Comparison of ENCODE assay signal across 9 cellular contexts in the genomic region with DNA sequence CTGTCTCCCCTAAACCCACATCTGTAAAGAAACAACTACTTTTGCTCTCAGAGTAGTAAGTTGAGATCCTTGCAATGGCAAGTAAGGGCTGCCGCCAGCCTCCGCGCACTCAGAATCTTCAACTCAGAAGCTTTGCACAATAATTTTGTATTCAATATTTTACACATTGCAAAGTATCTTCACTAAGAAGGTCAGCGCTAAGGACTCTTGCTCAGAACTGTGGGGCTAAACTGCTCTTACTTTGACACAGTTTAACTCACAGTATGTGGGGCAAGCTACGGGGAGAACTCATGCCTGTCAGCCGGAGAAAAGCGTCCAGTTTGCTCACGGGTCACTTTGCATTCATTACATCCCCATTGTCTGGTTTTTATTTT. TPM values are rescaled to one million over a fixed set of nuclear protein-coding genes. Genes with fewer than 3 reads are reported as not detected.
DNase-seq lines count a peak whose midpoint lies in the region; ATAC-seq and TF ChIP-seq lines count a peak whose summit lies in the region.
"Had no signal": no experiment of that assay in that cellular context is flagged by ENCODE, and none has a peak within 500 bp of the region (broad histone marks: within the 10 kb centered on the region; RNA-seq: fewer than 3 reads in every experiment).

No MANE protein-coding gene starts in this region.

- no peak overlapping the region for H2BK5ac ChIP-seq in neuronal stem cell (ENCODE audit: low read length)

- H4K91ac ChIP-seq in neuronal stem cell (ENCODE audit: low read depth, low read length, poor library complexity), result no peak overlapping the region

- H2AFZ ChIP-seq in neuronal stem cell (ENCODE audit: low read length), result peak overlapping the region; percentile 100

- H3K27ac ChIP-seq in CD8-positive, alpha-beta T cell (ENCODE audit: low read depth, low read length), result no peak overlapping the region
- H3K27ac ChIP-seq in Peyer's patch (peak overlapping the region in 3 of 4 donors; percentile 77 to 94 (median 91)), esophagus squamous epithelium (peak overlapping the region; percentile 85 to 100 (median 96)), neuronal stem cell (replicated peaks; ENCODE audit: low read length) (no peak overlapping the region)

- WGBS in esophagus squamous epithelium, 2 donors, result 17 to 21% methylated on average over 8 of the region's 8 CpGs
- no CpG with 5 or more reads among the region's 8 CpGs for WGBS in neuronal stem cell (ENCODE audit: extremely low coverage in 2 of 2, insufficient read length in 2 of 2, insufficient replicate concordance in 1 of 2), 2 donors

- peak overlapping the region; percentile 89 for H3K4me2 ChIP-seq in neuronal stem cell (ENCODE audit: insufficient read depth, low read length, poor library complexity, severe bottlenecking)

- no peaks in the 10 kb centered on the region for H3K9me3 Mint-ChIP-seq in CD8-positive, alpha-beta T cell

- no peak overlapping the region for H3K9ac ChIP-seq in neuronal stem cell (ENCODE audit: low read depth, low read length, poor library complexity)

- no peak overlapping the region for H2BK15ac ChIP-seq in neuronal stem cell (ENCODE audit: low read length)

- peak overlapping the region; percentile 89 for H3K4me3 Mint-ChIP-seq in CD8-positive, alpha-beta T cell

- no peak overlapping the region for H3K23ac ChIP-seq in neuronal stem cell (ENCODE audit: low read depth, low read length, poor library complexity)

- no peak overlapping the region for H3K4ac ChIP-seq in neuronal stem cell (ENCODE audit: low read length)

- no peak overlapping the region for H2BK120ac ChIP-seq in neuronal stem cell (ENCODE audit: low read depth, low read length)

- H2AK5ac ChIP-seq in neuronal stem cell (ENCODE audit: low read depth, low read length), result no peak overlapping the region

- H3K27ac Mint-ChIP-seq in CD8-positive, alpha-beta T cell, result peak overlapping the region; percentile 86

- no peaks in the 10 kb centered on the region for H3K9me3 ChIP-seq in CD8-positive, alpha-beta T cell (ENCODE audit: low read length)
- H3K9me3 ChIP-seq in Peyer's patch (no peaks in the 10 kb centered on the region), esophagus squamous epithelium (no peaks in the 10 kb centered on the region), neuronal stem cell (replicated peaks in 1 of 2; ENCODE audit: control insufficient read depth in 2 of 2, insufficient read depth in 1 of 2, low read depth in 1 of 2, low read length in 2 of 2) (peaks cover 0 to 3% of the 10 kb centered on the region in 2 donors)
- H3K9me3 ChIP-seq: mucosa of descending colon had no signal

- peaks cover 22% of the 10 kb centered on the region for H3K36me3 Mint-ChIP-seq in CD8-positive, alpha-beta T cell

- no peak overlapping the region for H4K8ac ChIP-seq in neuronal stem cell (ENCODE audit: low read depth, low read length)

- ATAC-seq in CD8-positive, alpha-beta T cell, result no peak
- ATAC-seq in GM21381 (IDR thresholded peaks at IDR 0.05; ENCODE audit: unreplicated experiment), result no peak

- H3K4me1 ChIP-seq in CD8-positive, alpha-beta T cell (ENCODE audit: insufficient read depth, low read length), result peaks cover 13% of the 10 kb centered on the region
- H3K4me1 ChIP-seq in Peyer's patch, result peaks cover 0 to 11% (median 1%) of the 10 kb centered on the region in 4 donors
- peaks cover 5 to 42% (median 18%) of the 10 kb centered on the region in 3 donors for H3K4me1 ChIP-seq in esophagus squamous epithelium
- H3K4me1 ChIP-seq in neuronal stem cell (ENCODE audit: control insufficient read depth in 2 of 2, insufficient read depth in 1 of 2, low read depth in 1 of 2, low read length in 2 of 2), result peaks cover 4 to 6% of the 10 kb centered on the region in 2 donors

- intact Hi-C loops in CD8-positive, alpha-beta T cell (cut with DNase I, micrococcal nuclease), result loop anchor here (2.0 to 10.0 kb wide), 12 partner anchors 27 to 1920 kb away; a partner anchor contains a TSS
- intact Hi-C loops in esophagus squamous epithelium (cut with DNase I), result no loop called here

- H3K27me3 ChIP-seq in CD8-positive, alpha-beta T cell (ENCODE audit: insufficient read depth, low read length), result no peaks in the 10 kb centered on the region
- H3K27me3 ChIP-seq in Peyer's patch (no peaks in the 10 kb centered on the region), esophagus squamous epithelium (no peaks in the 10 kb centered on the region), neuronal stem cell (ENCODE audit: control insufficient read depth in 3 of 3, insufficient read depth in 3 of 3, low read depth in 1 of 3, low read length in 3 of 3) (peaks cover 0 to 3% (median 0%) of the 10 kb centered on the region in 3 experiments)

- H3K4me3 ChIP-seq in CD8-positive, alpha-beta T cell (ENCODE audit: low read depth, low read length), result peak overlapping the region; percentile 69
- H3K4me3 ChIP-seq in Peyer's patch, result peak overlapping the region; percentile 79 to 99 (median 90)
- H3K4me3 ChIP-seq in esophagus squamous epithelium, result peak overlapping the region; percentile 86 to 100 (median 92)
- H3K4me3 ChIP-seq in neuronal stem cell (ENCODE audit: low read length in 2 of 2), result peak overlapping the region; percentile 82 to 94

- TF ChIP-seq CTCF in CD8-positive, alpha-beta T cell (IDR thresholded peaks at IDR 0.05), result no peak
- no peak for TF ChIP-seq CTCF in Peyer's patch (IDR thresholded peaks at IDR 0.05)
- peak in 1 of 6 experiments; percentile 2 for TF ChIP-seq CTCF in esophagus squamous epithelium (IDR thresholded peaks at IDR 0.05)

- no peak overlapping the region for H3K14ac ChIP-seq in neuronal stem cell (ENCODE audit: low read length)

- DNase-seq in CD8-positive, alpha-beta T cell, result no peak
- peak in 1 of 3 donors; percentile 46 for DNase-seq in Peyer's patch
- DNase-seq in esophagus squamous epithelium (lab: John Stamatoyannopoulos, UW), result no peak
- DNase-seq in neuronal stem cell (ENCODE audit: low spot score), result no peak
- DNase-seq in DMS 273 (lab: John Stamatoyannopoulos, UW; ENCODE audit: unreplicated experiment), result no peak
- DNase-seq in H4 (ENCODE audit: low spot score), result no peak
- DNase-seq in activated gamma-delta T cell (lab: John Stamatoyannopoulos, UW), result no peak

- H3K4me1 Mint-ChIP-seq in CD8-positive, alpha-beta T cell (ENCODE audit: low read depth), result peaks cover 19% of the 10 kb centered on the region

- POLR2A ChIA-PET in CD8-positive, alpha-beta T cell (lab: Charles Lee), result interaction anchor here (0.6 to 1.3 kb wide), 4 partner anchors 25 to 480 kb away, joined by 3 to 4 read pairs (median 3); no protein-coding TSS in a partner anchor

- no peaks in the 10 kb centered on the region for H3K36me3 ChIP-seq in CD8-positive, alpha-beta T cell (ENCODE audit: insufficient read depth, low read length)
- H3K36me3 ChIP-seq in Peyer's patch, result peaks cover 0 to 20% (median 0%) of the 10 kb centered on the region in 3 donors
- peaks cover 0 to 26% (median 13%) of the 10 kb centered on the region in 3 donors for H3K36me3 ChIP-seq in esophagus squamous epithelium
- peaks cover 11 to 18% of the 10 kb centered on the region in 2 donors for H3K36me3 ChIP-seq in neuronal stem cell (replicated peaks in 1 of 2; ENCODE audit: control insufficient read depth in 2 of 2, insufficient read depth in 2 of 2, low read length in 2 of 2)

- TF ChIP-seq POLR2A in Peyer's patch (IDR thresholded peaks at IDR 0.05) (no peak), esophagus squamous epithelium (IDR thresholded peaks at IDR 0.05) (no peak)

- H3K79me1 ChIP-seq in neuronal stem cell (ENCODE audit: low read depth, low read length), result no peaks in the 10 kb centered on the region

- no peaks in the 10 kb centered on the region for H3K27me3 Mint-ChIP-seq in CD8-positive, alpha-beta T cell (ENCODE audit: low read depth)

- H3K18ac ChIP-seq in neuronal stem cell (ENCODE audit: low read length), result no peak overlapping the region

- no peak overlapping the region for H2BK12ac ChIP-seq in neuronal stem cell (ENCODE audit: low read length)

- CTCF ChIA-PET in CD8-positive, alpha-beta T cell (lab: Charles Lee), result interaction anchor here (0.6 to 1.7 kb wide), 2 partner anchors 23 to 28 kb away, joined by 4 to 12 read pairs; no protein-coding TSS in a partner anchor

RNA-seq across cellular contexts. Expression of a gene that starts 1.0 kb away (rescaled TPM):
- total RNA-seq in CD8-positive, alpha-beta T cell, result 1 to 10 TPM; 7.6 to 7.7 TPM
- 10 to 100 TPM in 3 of 4 donors, 1 to 10 TPM in 1; 8.3 to 39.9 (median 18.6) TPM for total RNA-seq in Peyer's patch
- 10 to 100 TPM in 3 of 4 donors, 1 to 10 TPM in 1; 9.3 to 18.1 (median 14.1) TPM for total RNA-seq in esophagus squamous epithelium
- 7.9 TPM for polyA plus RNA-seq in neuronal stem cell (2013, experiment 1 of 2)
- 7.6 TPM for polyA plus RNA-seq in neuronal stem cell (2013, experiment 2 of 2)
- total RNA-seq in H4 (2014; rRNA removed; shearing (Covaris generic)), result 4.0 and 5.7 TPM in 2 replicates

Comparison
In these comparisons a context has a peak if more than half of its experiments do, and no peak if none do; other contexts are left out.
1. H3K27ac ChIP-seq: peak in Peyer's patch (3 of 4) and esophagus squamous epithelium (4 of 4); none in CD8-positive, alpha-beta T cell (single experiment) and neuronal stem cell (single experiment).
2. Peak in every context shown above with its lines, with median percentiles within 50 percentile points of each other: H3K4me3 ChIP-seq.